ENCODE assay signal across 25 cellular contexts in genomic region chr6:133206942-133207341, GRCh38. TPM values are rescaled to one million over a fixed set of nuclear protein-coding genes. Genes with fewer than 3 reads are reported as not detected.
DNase-seq lines count a peak whose midpoint lies in the region; ATAC-seq, FAIRE-seq and TF ChIP-seq lines count a peak whose summit lies in the region.
"Had no signal": no experiment of that assay in that cellular context is flagged by ENCODE, and none has a peak within 500 bp of the region (broad histone marks: within the 10 kb centered on the region; RNA-seq: fewer than 3 reads in every experiment).

No MANE protein-coding gene starts in this region.

- FAIRE-seq in kidney (lab: Jason Lieb, UNC): no peak
- FAIRE-seq: A549, D721Med, GM12891 had no signal

- H3K4me2 ChIP-seq in PC-9: no peak overlapping the region
- H3K4me2 ChIP-seq: A549; BLaER1 treated with 17β-estradiol and CSF1 and Interleukin-3, amounts not matched to agents 10 nM and 100 nM had no signal

- CTCF ChIA-PET in HEK293T (lab: Yijun Ruan, JAX) (no interaction called here), PC-9 (lab: Charles Lee) (no interaction called here)

- no peak overlapping the region for H3K4me3 ChIP-seq in PC-9
- no peak overlapping the region for H3K4me3 ChIP-seq in kidney (ENCODE audit: low read length in 2 of 2)
- H3K4me3 ChIP-seq: A549; BLaER1 treated with 17β-estradiol and CSF1 and Interleukin-3, amounts not matched to agents 10 nM and 100 nM had no signal

- ATAC-seq in GM18909 (IDR thresholded peaks at IDR 0.05; ENCODE audit: poor library complexity, unreplicated experiment): no peak
- ATAC-seq: A549, HCT116 had no signal

- no peaks in the 10 kb centered on the region for H3F3A ChIP-seq in PC-9 (ENCODE audit: insufficient read depth, low read depth)

- H3K9ac ChIP-seq in kidney (ENCODE audit: low read length in 2 of 2): no peak overlapping the region
- H3K9ac ChIP-seq: BLaER1 treated with 17β-estradiol and CSF1 and Interleukin-3, amounts not matched to agents 10 nM and 100 nM had no signal

- intact Hi-C loops in PC-9 (cut with micrococcal nuclease; ENCODE audit: unreplicated experiment) (no loop called here), kidney (cut with DNase I) (no loop called here), posterior vena cava (cut with DNase I) (no loop called here)

- H3K36me3 Mint-ChIP-seq in HFFc6 (ENCODE audit: low read depth): no peaks in the 10 kb centered on the region
- H3K36me3 Mint-ChIP-seq: CD14-positive monocyte; CD8-positive, alpha-beta memory T cell had no signal

- H3K9me2 ChIP-seq in PC-9 (ENCODE audit: insufficient read depth): no peaks in the 10 kb centered on the region

- H3K4me1 ChIP-seq in PC-9 (replicated peaks; ENCODE audit: insufficient read depth) (no peaks in the 10 kb centered on the region), kidney (ENCODE audit: control insufficient read depth in 1 of 2, insufficient read depth in 1 of 2, low read depth in 1 of 2, low read length in 2 of 2) (no peaks in the 10 kb centered on the region)
- H3K4me1 ChIP-seq: A549; BE2C; BLaER1 treated with 17β-estradiol and CSF1 and Interleukin-3, amounts not matched to agents 10 nM and 100 nM had no signal

- no peaks in the 10 kb centered on the region for H4K20me1 ChIP-seq in PC-9 (ENCODE audit: insufficient read depth)
- H4K20me1 ChIP-seq: BLaER1 treated with 17β-estradiol and CSF1 and Interleukin-3, amounts not matched to agents 10 nM and 100 nM had no signal

- H3K4me3 Mint-ChIP-seq in HFFc6: no peak overlapping the region
- H3K4me3 Mint-ChIP-seq: CD14-positive monocyte; CD4-positive, alpha-beta T cell; CD8-positive, alpha-beta memory T cell; H9 had no signal

- no peak overlapping the region for H3K27ac Mint-ChIP-seq in HFFc6
- H3K27ac Mint-ChIP-seq: CD14-positive monocyte; CD4-positive, alpha-beta T cell; CD8-positive, alpha-beta memory T cell; H9 had no signal

- no peaks in the 10 kb centered on the region for H3K9me3 ChIP-seq in PC-9 (ENCODE audit: insufficient read depth, low read depth)
- H3K9me3 ChIP-seq in kidney (ENCODE audit: control insufficient read depth in 1 of 2, low read length in 2 of 2): no peaks in the 10 kb centered on the region
- H3K9me3 ChIP-seq: BE2C had no signal

- no peaks in the 10 kb centered on the region for H3K79me2 ChIP-seq in PC-9 (ENCODE audit: low read depth)

- H3K27me3 ChIP-seq in PC-9 (ENCODE audit: insufficient read depth, low read depth): no peaks in the 10 kb centered on the region
- H3K27me3 ChIP-seq: BE2C; BLaER1 treated with 17β-estradiol and CSF1 and Interleukin-3, amounts not matched to agents 10 nM and 100 nM had no signal

- no TSS peak for BruUV-seq in PC-9 (replicated peaks; lab: Mats Ljungman, UMichigan)

- DNase-seq in HEK293T (ENCODE audit: extremely low spot score): peak; percentile 24
- no peak for DNase-seq in PC-9
- peak; percentile 52 for DNase-seq in kidney
- DNase-seq in posterior vena cava (ENCODE audit: low spot score): peak; percentile 49
- no peak for DNase-seq in HFFc6
- no peak for DNase-seq in activated CD4-positive, alpha-beta T cell treated with anti-CD3 and anti-CD28 coated beads, Interleukin-2, amount 50 U/mL, for 1 hour
- DNase-seq in GF-D8 (lab: John Stamatoyannopoulos, UW): no peak
- DNase-seq: 8988T; ACHN; AML-193; BE2C; CD4-positive, alpha-beta T cell; CD8-positive, alpha-beta memory T cell; DMS 273 treated with DMSO at 0.1 percent for 48 hours; DMS79; EL; GDM1; H9 had no signal

- H3K27me3 Mint-ChIP-seq in HFFc6 (ENCODE audit: insufficient read depth): peaks cover 3% of the 10 kb centered on the region; the same call in 1 of the 2 replicates
- H3K27me3 Mint-ChIP-seq: CD8-positive, alpha-beta memory T cell had no signal

- TF ChIP-seq CTCF in PC-9 (conservative IDR thresholded peaks at IDR 0.05) (no peak), kidney (IDR thresholded peaks at IDR 0.05; ENCODE audit: borderline replicate concordance, extremely low read depth, insufficient read depth) (no peak), HFFc6 (IDR thresholded peaks at IDR 0.05) (no peak)

- no peak overlapping the region for H3K27ac ChIP-seq in PC-9
- H3K27ac ChIP-seq in kidney (ENCODE audit: low read depth in 2 of 2, low read length in 2 of 2): no peak overlapping the region
- H3K27ac ChIP-seq: A549; BLaER1 treated with 17β-estradiol and CSF1 and Interleukin-3, amounts not matched to agents 10 nM and 100 nM had no signal

- POLR2A ChIA-PET in HEK293T (lab: Yijun Ruan, JAX) (no interaction called here), PC-9 (lab: Charles Lee; ENCODE audit: unreplicated experiment) (no interaction called here)

- H3K36me3 ChIP-seq in PC-9 (ENCODE audit: low read depth) (no peaks in the 10 kb centered on the region), kidney (ENCODE audit: control insufficient read depth in 1 of 2, insufficient read depth in 2 of 2, low read length in 2 of 2) (no peaks in the 10 kb centered on the region)
- H3K36me3 ChIP-seq: BE2C; BLaER1 treated with 17β-estradiol and CSF1 and Interleukin-3, amounts not matched to agents 10 nM and 100 nM had no signal

- peaks cover 6% of the 10 kb centered on the region for H3K9me3 Mint-ChIP-seq in HFFc6
- H3K9me3 Mint-ChIP-seq: CD4-positive, alpha-beta T cell had no signal

- H2AFZ ChIP-seq in PC-9: peak overlapping the region; percentile 75

- no peaks in the 10 kb centered on the region for H3K4me1 Mint-ChIP-seq in HFFc6 (ENCODE audit: low read depth)
- H3K4me1 Mint-ChIP-seq: CD14-positive monocyte; CD8-positive, alpha-beta memory T cell; H9 had no signal

TF ChIP-seq in HEK293T, 16 proteins besides CTCF, POLR2A, EP300 and RAD21:
- TF ChIP-seq ZNF384 (IDR thresholded peaks at IDR 0.05) (no peak), FOXM1 (IDR thresholded peaks at IDR 0.05; ENCODE audit: borderline replicate concordance) (no peak), SUZ12 (IDR thresholded peaks at IDR 0.05) (no peak)

RNA-seq across cellular contexts. Expression of gene EYA4, which starts 34.2 kb away (rescaled TPM):
- total RNA-seq in PC-9 (2021): 9.8 and 10.6 TPM in 2 replicates
- 5.0 TPM for total RNA-seq in kidney
- polyA plus RNA-seq in kidney (ENCODE audit: insufficient read depth, low read depth, low replicate concordance): 0.99 TPM
- 1 to 10 TPM in 1 of 2 donors, under 1 TPM in 1; 0.95 to 2.6 TPM for total RNA-seq in posterior vena cava
- total RNA-seq in HFFc6 (2021; fragmentation: NEBNext Ultra II Directional; extraction: Animal tissue kit (Norgen Biotek cat#: 25700)): not detected
- total RNA-seq: CD4-positive, alpha-beta T cell; CD8-positive, alpha-beta memory T cell had no signal
- polyA plus RNA-seq: CD14-positive monocyte; CD8-positive, alpha-beta memory T cell had no signal

Comparison
In these comparisons a context has a peak if more than half of its experiments do, and no peak if none do; other contexts are left out.
1. DNase-seq: peak in HEK293T (single experiment), kidney (single experiment) and posterior vena cava (single experiment); none in PC-9 (0 of 2), HFFc6 (single experiment), activated CD4-positive, alpha-beta T cell treated with anti-CD3 and anti-CD28 coated beads, Interleukin-2, amount 50 U/mL, for 1 hour (single experiment) and GF-D8 (single experiment).